ENCODE assay signal across 8 cellular contexts in genomic region chr6:52286798-52287432, GRCh38. TPM values are rescaled to one million over a fixed set of nuclear protein-coding genes. Genes with fewer than 3 reads are reported as not detected.
DNase-seq lines count a peak whose midpoint lies in the region; ATAC-seq and TF ChIP-seq lines count a peak whose summit lies in the region.

No MANE protein-coding gene starts in this region.

- peaks cover 17 to 18% (median 17%) of the 10 kb centered on the region in 3 experiments; a peak in 6 of 7 replicates for H3K36me3 Mint-ChIP-seq in H9 (ENCODE audit: insufficient read depth in 1 of 3, low read depth in 3 of 3)
- H3K36me3 Mint-ChIP-seq in activated CD4-positive, alpha-beta T cell treated with anti-CD3 and anti-CD28 coated beads, Interleukin-2, amount 10 ng/mL, durations not matched to agents 7 days and 5 days (ENCODE audit: low read depth), result peaks cover 18% of the 10 kb centered on the region

- H3K23ac ChIP-seq in H9 (ENCODE audit: insufficient read length, low read depth, low read length), result no peak overlapping the region

- no peak overlapping the region for H4K8ac ChIP-seq in H9 (replicated peaks; ENCODE audit: insufficient read length, low read depth, low read length)

- H3K23me2 ChIP-seq in H9 (ENCODE audit: insufficient read length, low read depth, low read length, poor library complexity, severe bottlenecking), result peaks cover 3% of the 10 kb centered on the region

- TF ChIP-seq CTCF in BJ (IDR thresholded peaks at IDR 0.05; ENCODE audit: insufficient read depth, low read depth, low read length) (peak; percentile 80), H9 (conservative IDR thresholded peaks at IDR 0.05) (peak; percentile 84)

- no peak overlapping the region for H2BK120ac ChIP-seq in H9 (ENCODE audit: low read depth, low read length, poor library complexity, severe bottlenecking)

- no peaks in the 10 kb centered on the region; the same call in 1 of the 2 replicates for H3K27me3 ChIP-seq in BJ (ENCODE audit: control insufficient read depth, insufficient read depth, low read length)
- no peaks in the 10 kb centered on the region for H3K27me3 ChIP-seq in H9 (ENCODE audit: insufficient read depth, low read length)
- H3K27me3 ChIP-seq in effector memory CD4-positive, alpha-beta T cell (replicated peaks; ENCODE audit: control insufficient read depth, insufficient read depth, low read length, poor library complexity, severe bottlenecking), result no peaks in the 10 kb centered on the region

- no peaks in the 10 kb centered on the region for H3K9me3 ChIP-seq in H9 (ENCODE audit: control insufficient read depth, low read depth, low read length)
- H3K9me3 ChIP-seq in effector memory CD4-positive, alpha-beta T cell (ENCODE audit: control insufficient read depth, low read length), result no peaks in the 10 kb centered on the region

- peaks cover 2% of the 10 kb centered on the region; the same call in 1 of the 2 replicates for H3K27me3 Mint-ChIP-seq in H9 (ENCODE audit: low read depth)
- H3K27me3 Mint-ChIP-seq in activated CD4-positive, alpha-beta T cell treated with anti-CD3 and anti-CD28 coated beads, Interleukin-2, amount 10 ng/mL, durations not matched to agents 7 days and 5 days, result no peaks in the 10 kb centered on the region

- POLR2A ChIA-PET in BJ (lab: Charles Lee), result no interaction called here
- POLR2A ChIA-PET in activated CD4-positive, alpha-beta T cell treated with anti-CD3 and anti-CD28 coated beads, Interleukin-2, amount 10 ng/mL, durations not matched to agents 7 days and 5 days (lab: Charles Lee), result interaction anchor here (1.1 kb wide), 1 partner anchor 113 kb away, joined by 4 read pairs; no protein-coding TSS in a partner anchor

- H3K4ac ChIP-seq in H9 (ENCODE audit: low read depth, low read length), result no peak overlapping the region

- H3K4me1 ChIP-seq in H9 (ENCODE audit: insufficient read depth, low read length), result peaks cover 3% of the 10 kb centered on the region; the same call in 1 of the 2 replicates
- H3K4me1 ChIP-seq in effector memory CD4-positive, alpha-beta T cell (ENCODE audit: control insufficient read depth, insufficient read depth, low read length, poor library complexity, severe bottlenecking), result peaks cover 27% of the 10 kb centered on the region

- H3K36me3 ChIP-seq in BJ (ENCODE audit: control insufficient read depth, insufficient read depth, low read length), result no peaks in the 10 kb centered on the region
- peaks cover 8% of the 10 kb centered on the region for H3K36me3 ChIP-seq in effector memory CD4-positive, alpha-beta T cell (ENCODE audit: control insufficient read depth, insufficient read depth, low read length)

- H4K91ac ChIP-seq in H9 (ENCODE audit: insufficient read length, low read depth, low read length), result no peak overlapping the region

- CTCF ChIA-PET in BJ (lab: Yijun Ruan, JAX), result interaction anchor here (0.8 to 3.0 kb wide), 20 partner anchors 8 to 365 kb away, joined by 3 to 22 read pairs (median 6); partner anchors contain the start of gene PAQR8
- CTCF ChIA-PET in activated CD4-positive, alpha-beta T cell treated with anti-CD3 and anti-CD28 coated beads, Interleukin-2, amount 10 ng/mL, durations not matched to agents 7 days and 5 days (lab: Charles Lee), result interaction anchor here (0.8 to 3.7 kb wide), 13 partner anchors 12 to 375 kb away, joined by 3 to 24 read pairs (median 5); partner anchors contain the start of gene PAQR8

- no peaks in the 10 kb centered on the region for H3K9me3 Mint-ChIP-seq in H9
- H3K9me3 Mint-ChIP-seq in activated CD4-positive, alpha-beta T cell treated with anti-CD3 and anti-CD28 coated beads, Interleukin-2, amount 10 ng/mL, durations not matched to agents 7 days and 5 days, result no peaks in the 10 kb centered on the region

- no peak overlapping the region for H2AFZ ChIP-seq in H9 (ENCODE audit: low read length)

- peaks cover 18 to 20% of the 10 kb centered on the region in 2 experiments for H3K4me1 Mint-ChIP-seq in H9
- H3K4me1 Mint-ChIP-seq in activated CD4-positive, alpha-beta T cell treated with anti-CD3 and anti-CD28 coated beads, Interleukin-2, amount 10 ng/mL, durations not matched to agents 7 days and 5 days, result peaks cover 38% of the 10 kb centered on the region

- H3K27ac ChIP-seq in H9 (ENCODE audit: insufficient read length, low read depth, low read length), result no peak overlapping the region
- H3K27ac ChIP-seq in effector memory CD4-positive, alpha-beta T cell (ENCODE audit: insufficient read depth, low read length, poor library complexity, severe bottlenecking), result peak overlapping the region; percentile 67

- H3K27ac Mint-ChIP-seq in H9, result no peak overlapping the region
- no peak overlapping the region for H3K27ac Mint-ChIP-seq in activated CD4-positive, alpha-beta T cell treated with anti-CD3 and anti-CD28 coated beads, Interleukin-2, amount 10 ng/mL, durations not matched to agents 7 days and 5 days

- H3K18ac ChIP-seq in H9 (ENCODE audit: insufficient read length, low read depth, low read length), result no peak overlapping the region

- no peak overlapping the region for H3K56ac ChIP-seq in H9 (ENCODE audit: insufficient read length, low read depth, low read length)

- H2AK5ac ChIP-seq in H9 (ENCODE audit: insufficient read length, low read length), result no peak overlapping the region

- no peak for DNase-seq in BJ (ENCODE audit: low read depth)
- peak; percentile 49 for DNase-seq in H9
- peak; percentile 94 for DNase-seq in NCI-H510A treated with DMSO at 0.1 percent for 48 hours (lab: John Stamatoyannopoulos, UW)
- DNase-seq in activated CD4-positive, alpha-beta T cell treated with anti-CD3 and anti-CD28 coated beads, Interleukin-2, amount 10 ng/mL, durations not matched to agents 7 days and 5 days, result peak; percentile 72
- DNase-seq in effector memory CD4-positive, alpha-beta T cell, result peak in 1 of 3 donors; percentile 36
- peak; percentile 81 for DNase-seq in myocyte (ENCODE audit: low read depth)
- DNase-seq in stromal cell of bone marrow (ENCODE audit: low read depth), result peak; percentile 71

- H4K5ac ChIP-seq in H9 (ENCODE audit: insufficient read length, low read depth, low read length), result no peak overlapping the region

- no peak for ATAC-seq in HG02623 (IDR thresholded peaks at IDR 0.05; ENCODE audit: unreplicated experiment)

- WGBS in H9 (ENCODE audit: extremely low coverage, insufficient read length, low lambda C conversion rate), result no CpG with 5 or more reads among the region's 2 CpGs

- H4K20me1 ChIP-seq in H9 (ENCODE audit: control insufficient read depth, insufficient read depth, insufficient read length), result no peaks in the 10 kb centered on the region

- peaks cover 6% of the 10 kb centered on the region for H3K79me1 ChIP-seq in H9 (ENCODE audit: insufficient read depth, low read depth, low read length, poor library complexity, severe bottlenecking)

- H2BK5ac ChIP-seq in H9 (ENCODE audit: insufficient read length, low read length), result no peak overlapping the region

- H3T11ph ChIP-seq in H9 (ENCODE audit: low read length), result no peak overlapping the region

- no peak overlapping the region for H2BK15ac ChIP-seq in H9 (ENCODE audit: low read depth, low read length)

- no peak overlapping the region for H3K4me3 ChIP-seq in BJ (ENCODE audit: low read depth, low read length)
- no peak overlapping the region for H3K4me3 ChIP-seq in effector memory CD4-positive, alpha-beta T cell (ENCODE audit: insufficient read depth, low read depth, low read length, poor library complexity, severe bottlenecking)

- H3K79me2 ChIP-seq in H9 (ENCODE audit: insufficient read depth, low read length), result peaks cover 12% of the 10 kb centered on the region; the same call in 1 of the 2 replicates

- H2BK20ac ChIP-seq in H9 (ENCODE audit: low read depth, low read length, poor library complexity, severe bottlenecking), result no peak overlapping the region

- no peak overlapping the region for H3K14ac ChIP-seq in H9 (ENCODE audit: insufficient read depth, low read length)

- no peak overlapping the region for H3K9ac ChIP-seq in H9 (ENCODE audit: extremely low read depth, insufficient read length, low read length)

- H3K4me2 ChIP-seq in H9 (ENCODE audit: insufficient read depth, insufficient read length, low read length), result no peak overlapping the region

- H2BK12ac ChIP-seq in H9 (ENCODE audit: insufficient read length, low read depth, low read length), result no peak overlapping the region

- H3K4me3 Mint-ChIP-seq in H9, result peak overlapping the region in 1 of 2 experiments; percentile 54; a peak in 2 of 5 replicates
- H3K4me3 Mint-ChIP-seq in activated CD4-positive, alpha-beta T cell treated with anti-CD3 and anti-CD28 coated beads, Interleukin-2, amount 10 ng/mL, durations not matched to agents 7 days and 5 days, result no peak overlapping the region

RNA-seq across cellular contexts. Expression of gene MCM3, which starts 2.4 kb away (rescaled TPM):
- polyA plus RNA-seq in BJ (2011; rRNA removed), result 33.3 and 42.2 TPM in 2 replicates
- polyA minus RNA-seq in BJ (2011; rRNA and poly(A)+ RNA removed), result 26.1 and 28.9 TPM in 2 replicates
- total RNA-seq in H9 (2021), result 252 and 255 TPM in 2 replicates
- 100 to 1,000 TPM; 189 to 190 TPM for total RNA-seq in activated CD4-positive, alpha-beta T cell treated with anti-CD3 and anti-CD28 coated beads, Interleukin-2, amount 10 ng/mL, durations not matched to agents 7 days and 5 days
- 12.0 and 17.6 TPM in 2 replicates for total RNA-seq in myocyte
- polyA plus RNA-seq in myocyte (2012), result 12.2 TPM

RNA-seq across cellular contexts. Expression of gene IL17F, which starts 42.6 kb away (rescaled TPM):
- polyA plus RNA-seq in BJ (2011; rRNA removed), result not detected in 2 replicates
- polyA minus RNA-seq in BJ (2011; rRNA and poly(A)+ RNA removed), result not detected in 2 replicates
- total RNA-seq in H9 (2021) (not detected in 2 replicates), myocyte (not detected in 2 replicates)
- total RNA-seq in activated CD4-positive, alpha-beta T cell treated with anti-CD3 and anti-CD28 coated beads, Interleukin-2, amount 10 ng/mL, durations not matched to agents 7 days and 5 days, result 1 to 10 TPM; 7.4 to 9.1 TPM
- not detected for polyA plus RNA-seq in myocyte (2012)

Comparison
In these comparisons a context has a peak if more than half of its experiments do, and no peak if none do; other contexts are left out.
1. RNA of gene MCM3, which starts 2.4 kb away (total RNA-seq): 252 to 255 TPM in H9 and 189 to 190 TPM in activated CD4-positive, alpha-beta T cell treated with anti-CD3 and anti-CD28 coated beads, Interleukin-2, amount 10 ng/mL, durations not matched to agents 7 days and 5 days; 12.0 to 17.6 TPM in myocyte; every median in the first group is over 10 times any median in the second.